Comparison of ENCODE assay signal across 1 cellular context in genomic region chr19:3185482-3186376, GRCh38.
TF ChIP-seq lines count a peak whose summit lies in the region.

Gene NCLN, plus strand, starts transcription at chr19:3185930. Its CDS starts 101 bp downstream, at chr19:3186031.

TF ChIP-seq in HepG2, 621 proteins besides CTCF, POLR2A, EP300 and RAD21 (continued from another document):
- 0 out of 2 replicates have a peak, but pooled peaks have one; percentile 34 for TF ChIP-seq ZBTB10 (CRISPR knock-in tag; IDR thresholded peaks at IDR 0.05; ENCODE audit: borderline replicate concordance)
- TF ChIP-seq ATF7-NPFF (CRISPR knock-in tag; IDR thresholded peaks at IDR 0.05; ENCODE audit: low read depth), result peak; percentile 45; the same call in 1 of the 2 replicates
- peak; percentile 77 for TF ChIP-seq ZNF777 (CRISPR knock-in tag; IDR thresholded peaks at IDR 0.05)
- TF ChIP-seq ZNF678 (CRISPR knock-in tag; IDR thresholded peaks at IDR 0.05), result peak; percentile 90; the same call in 1 of the 2 replicates
- 0 out of 2 replicates have a peak, but pooled peaks have one; percentile 24 for TF ChIP-seq ZNF552 (CRISPR knock-in tag; IDR thresholded peaks at IDR 0.05; ENCODE audit: borderline replicate concordance)
- no peak for TF ChIP-seq THAP9 (CRISPR knock-in tag; IDR thresholded peaks at IDR 0.05; ENCODE audit: borderline replicate concordance)
- no peak for TF ChIP-seq TBX2 (CRISPR knock-in tag; IDR thresholded peaks at IDR 0.05; ENCODE audit: borderline replicate concordance)
- no peak; the same call in 1 of the 2 replicates for TF ChIP-seq ZSCAN9 (CRISPR knock-in tag; IDR thresholded peaks at IDR 0.05; ENCODE audit: borderline replicate concordance)
- TF ChIP-seq STAG1 (CRISPR knock-in tag; IDR thresholded peaks at IDR 0.05), result no peak
- no peak for TF ChIP-seq NFYB (CRISPR knock-in tag; IDR thresholded peaks at IDR 0.05)
